ENCODE assay signal across 8 cellular contexts in the genomic region with DNA sequence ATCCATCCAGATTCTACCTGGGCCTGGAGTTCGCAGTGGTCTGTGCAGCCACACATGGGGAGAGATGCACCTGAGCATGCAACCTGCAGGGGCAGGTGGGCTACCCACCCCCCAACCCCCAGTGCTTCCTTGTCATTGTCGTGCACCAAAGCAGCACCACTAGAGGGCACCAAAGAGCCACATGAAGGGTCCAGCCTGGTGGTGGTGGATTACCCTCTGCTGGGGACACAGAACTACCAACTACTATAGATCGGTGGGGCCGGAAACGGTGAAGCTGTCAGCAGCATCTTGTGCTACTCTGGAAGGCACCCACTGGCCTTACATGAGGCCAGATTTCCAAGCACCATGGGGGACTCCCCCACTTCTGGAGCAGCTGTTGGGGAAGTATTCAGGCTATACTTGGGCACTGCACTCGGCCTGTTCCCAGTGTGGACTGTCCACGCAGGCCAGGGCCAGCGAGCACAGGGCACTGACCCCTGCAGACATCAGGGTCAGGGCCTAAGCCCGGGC.
DNase-seq lines count a peak whose midpoint lies in the region; TF ChIP-seq lines count a peak whose summit lies in the region.

No MANE protein-coding gene starts in this region.

- DNase-seq in AG09319 (ENCODE audit: extremely low read depth, low read depth) (peak; percentile 51), GM19240 (ENCODE audit: insufficient read length, low spot score) (peak; percentile 85), HPDE6-E6E7 (ENCODE audit: extremely low spot score) (peak; percentile 94), NCI-H82 treated with DMSO at 0.1 percent for 48 hours (lab: John Stamatoyannopoulos, UW; ENCODE audit: unreplicated experiment) (peak; percentile 89), dorsolateral prefrontal cortex (peak in 9 of 10 donors; percentile 64 to 88 (median 77)), lung microvascular endothelial cell (ENCODE audit: low read depth in 2 of 2) (peak; percentile 86 to 91)
- peak; percentile 61 to 66 for DNase-seq in activated CD4-positive, alpha-beta T cell treated with anti-CD3 and anti-CD28 coated beads, Interleukin-2, amount 50 U/mL, for 4 hours
- DNase-seq in stimulated activated CD8-positive, alpha-beta memory T cell treated with anti-CD3 and anti-CD28 coated beads, Interleukin-12 subunit alpha, Interleukin-12 subunit beta, amount 100 ng/mL, for 4 hours (ENCODE audit: low read depth): peak; percentile 36

- intact Hi-C loops in dorsolateral prefrontal cortex (cut with DNase I): loop anchor here (5.0 to 10.0 kb wide), 4 partner anchors 392 to 477 kb away; partner anchors contain the start of gene GABBR2 (in 1 of the 2)

- TF ChIP-seq CTCF in AG09319 (IDR thresholded peaks at IDR 0.05; ENCODE audit: low read depth, low read length) (peak; percentile 91), dorsolateral prefrontal cortex (IDR thresholded peaks at IDR 0.05 in 54 of 56, conservative IDR thresholded peaks at IDR 0.05 in 2 of 56; ENCODE audit: low read depth in 1 of 56, partially characterized antibody in 56 of 56) (peak; percentile 62 to 93 (median 83))

- no peak overlapping the region for H3K4me3 ChIP-seq in dorsolateral prefrontal cortex

- no peak overlapping the region for H3K27ac ChIP-seq in dorsolateral prefrontal cortex

- H3K27me3 ChIP-seq in dorsolateral prefrontal cortex: no peaks in the 10 kb centered on the region

Comparison
In these comparisons a context has a peak if more than half of its experiments do, and no peak if none do; other contexts are left out.
1. DNase-seq: peak in every context shown above with its lines; median percentile 94 in HPDE6-E6E7; 89 in NCI-H82 treated with DMSO at 0.1 percent for 48 hours; 88 in lung microvascular endothelial cell; 85 in GM19240; 77 in dorsolateral prefrontal cortex; 64 in activated CD4-positive, alpha-beta T cell treated with anti-CD3 and anti-CD28 coated beads, Interleukin-2, amount 50 U/mL, for 4 hours; 51 in AG09319; 36 in stimulated activated CD8-positive, alpha-beta memory T cell treated with anti-CD3 and anti-CD28 coated beads, Interleukin-12 subunit alpha, Interleukin-12 subunit beta, amount 100 ng/mL, for 4 hours.